ENCODE assay signal across 1 cellular context in genomic region chr10:70565556-70566514, GRCh38.
TF ChIP-seq lines count a peak whose summit lies in the region.

No MANE protein-coding gene starts in this region.

TF ChIP-seq in K562, 482 proteins besides CTCF, POLR2A, EP300 and RAD21:
- TF ChIP-seq ZFP36 (IDR thresholded peaks at IDR 0.05; ENCODE audit: low read depth, low read length, partially characterized antibody) (peak; percentile 64), CHD2 (IDR thresholded peaks at IDR 0.05; ENCODE audit: low read depth, low read length) (no peak), TCFL5 (CRISPR knock-in tag; conservative IDR thresholded peaks at IDR 0.05) (no peak), ZNF263 (CRISPR knock-in tag; IDR thresholded peaks at IDR 0.05; ENCODE audit: borderline replicate concordance) (0 out of 2 replicates have a peak, but pooled peaks have one; percentile 62), ZBTB7A (IDR thresholded peaks at IDR 0.05; ENCODE audit: borderline replicate concordance, control insufficient read depth, low read depth, low read length) (0 out of 2 replicates have a peak, but pooled peaks have one; percentile 12), L3MBTL2 (IDR thresholded peaks at IDR 0.05) (0 out of 2 replicates have a peak, but pooled peaks have one; percentile 13)
- TF ChIP-seq, protein P1, sequence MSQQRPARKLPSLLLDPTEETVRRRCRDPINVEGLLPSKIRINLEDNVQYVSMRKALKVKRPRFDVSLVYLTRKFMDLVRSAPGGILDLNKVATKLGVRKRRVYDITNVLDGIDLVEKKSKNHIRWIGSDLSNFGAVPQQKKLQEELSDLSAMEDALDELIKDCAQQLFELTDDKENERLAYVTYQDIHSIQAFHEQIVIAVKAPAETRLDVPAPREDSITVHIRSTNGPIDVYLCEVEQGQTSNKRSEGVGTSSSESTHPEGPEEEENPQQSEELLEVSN (IDR thresholded peaks at IDR 0.05; ENCODE audit: borderline replicate concordance in 1 of 2, extremely low read depth in 1 of 2, insufficient read depth in 1 of 2, insufficient read length in 1 of 2, low read depth in 1 of 2, low read length in 1 of 2, poor library complexity in 1 of 2, severe bottlenecking in 1 of 2): peak in 1 of 2 experiments; percentile 15
